In genomic region chr1:230268371-230269170, GRCh38 we compare ENCODE assay signal across 8 cellular contexts.
DNase-seq lines count a peak whose midpoint lies in the region; ATAC-seq, FAIRE-seq and TF ChIP-seq lines count a peak whose summit lies in the region.

No MANE protein-coding gene starts in this region.

- in situ Hi-C loops in K562 (cut with MboI): no loop called here

- H3K4me3 ChIP-seq in CD8-positive, alpha-beta T cell (ENCODE audit: low read depth, low read length): no peak overlapping the region
- H3K4me3 ChIP-seq in HEK293 (ENCODE audit: low read depth, low read length): no peak overlapping the region
- no peak overlapping the region for H3K4me3 ChIP-seq in K562
- H3K4me3 ChIP-seq in suprapubic skin: no peak overlapping the region

- H3K27me3 Mint-ChIP-seq in CD8-positive, alpha-beta T cell (ENCODE audit: low read depth): no peaks in the 10 kb centered on the region

- H3K79me2 ChIP-seq in K562 (ENCODE audit: control insufficient read depth, insufficient read depth, low read length): no peaks in the 10 kb centered on the region

- no peak overlapping the region for H3K4me3 Mint-ChIP-seq in CD8-positive, alpha-beta T cell

- H3K36me3 Mint-ChIP-seq in CD8-positive, alpha-beta T cell: peaks cover 43% of the 10 kb centered on the region

- H3K4me1 Mint-ChIP-seq in CD8-positive, alpha-beta T cell (ENCODE audit: low read depth): peaks cover 41% of the 10 kb centered on the region

- no TSS peak for BruUV-seq in K562 (replicated peaks; lab: Mats Ljungman, UMichigan)

- TF ChIP-seq CTCF in CD8-positive, alpha-beta T cell (IDR thresholded peaks at IDR 0.05): no peak
- TF ChIP-seq CTCF in HEK293 (tag by site-specific recombination; IDR thresholded peaks at IDR 0.05) (peak; percentile 88), K562 (IDR thresholded peaks at IDR 0.05 in 2 of 3, conservative IDR thresholded peaks at IDR 0.05 in 1 of 3; ENCODE audit: insufficient read depth in 2 of 3, low read depth in 1 of 3, low read length in 3 of 3) (peak; percentile 64 to 82 (median 76)), suprapubic skin (IDR thresholded peaks at IDR 0.05) (peak; percentile 12 to 32)

- POLR2A ChIA-PET in CD8-positive, alpha-beta T cell (lab: Charles Lee): interaction anchor here (1.0 kb wide), 1 partner anchor 13 kb away, joined by 3 read pairs; no protein-coding TSS in a partner anchor
- POLR2A ChIA-PET in HEK293 (lab: Yijun Ruan, JAX) (no interaction called here), K562 (lab: Yijun Ruan, JAX) (interaction anchor here (0.5 to 0.6 kb wide), 3 partner anchors 8 to 839 kb away, joined by 3 read pairs; no protein-coding TSS in a partner anchor)

- peak overlapping the region in 1 of 2 experiments; percentile 10; a peak in 1 of 4 replicates for H3K9ac ChIP-seq in K562 (ENCODE audit: insufficient read depth in 1 of 2, low read depth in 2 of 2, low read length in 2 of 2)

- TF ChIP-seq POLR2A in K562 (conservative IDR thresholded peaks at IDR 0.05) (no peak), suprapubic skin (IDR thresholded peaks at IDR 0.05) (no peak)

- peaks cover 27% of the 10 kb centered on the region for H3K4me1 ChIP-seq in CD8-positive, alpha-beta T cell (ENCODE audit: insufficient read depth, low read length)
- H3K4me1 ChIP-seq in HEK293 (ENCODE audit: control insufficient read depth, insufficient read depth, low read length) (peaks cover 12% of the 10 kb centered on the region), K562 (replicated peaks in 1 of 2; ENCODE audit: control insufficient read depth in 2 of 2, insufficient read depth in 2 of 2, low read length in 2 of 2) (peaks cover 9 to 14% of the 10 kb centered on the region in 2 experiments), suprapubic skin (peaks cover 8% of the 10 kb centered on the region)

- ATAC-seq in CD8-positive, alpha-beta T cell: no peak
- ATAC-seq in K562 (peak; percentile 89), HG02610 (IDR thresholded peaks at IDR 0.05; ENCODE audit: unreplicated experiment) (no peak), GM21717 (IDR thresholded peaks at IDR 0.05; ENCODE audit: unreplicated experiment) (no peak)

- H3K9me3 ChIP-seq in CD8-positive, alpha-beta T cell (ENCODE audit: low read length): no peaks in the 10 kb centered on the region
- no peaks in the 10 kb centered on the region for H3K9me3 ChIP-seq in HEK293 (ENCODE audit: control insufficient read depth, insufficient read depth, low read depth, low read length)
- H3K9me3 ChIP-seq in K562 (replicated peaks; ENCODE audit: control insufficient read depth, insufficient read depth, low read depth, low read length): no peaks in the 10 kb centered on the region
- no peaks in the 10 kb centered on the region for H3K9me3 ChIP-seq in suprapubic skin

- CTCF ChIA-PET in CD8-positive, alpha-beta T cell (lab: Charles Lee): interaction anchor here (0.6 to 1.5 kb wide), 2 partner anchors 20 to 58 kb away, joined by 3 to 4 read pairs; no protein-coding TSS in a partner anchor
- CTCF ChIA-PET in HEK293 (lab: Yijun Ruan, JAX): interaction anchor here (0.6 to 1.6 kb wide), 6 partner anchors 10 to 102 kb away, joined by 3 to 4 read pairs (median 3); no protein-coding TSS in a partner anchor
- CTCF ChIA-PET in K562 (lab: Yijun Ruan, JAX; ENCODE audit: low intra/inter-chr PET ratio): interaction anchor here (0.6 to 1.1 kb wide), 3 partner anchors 543 to 558 kb away, joined by 3 to 4 read pairs (median 3); no protein-coding TSS in a partner anchor

- peak; percentile 82 for FAIRE-seq in K562 (lab: Jason Lieb, UNC)
- FAIRE-seq in islet of Langerhans (lab: Jason Lieb, UNC): peak; percentile 49

- no peaks in the 10 kb centered on the region for H3K9me1 ChIP-seq in K562 (ENCODE audit: control insufficient read depth, insufficient read depth, low read length)

- H3K27ac ChIP-seq in CD8-positive, alpha-beta T cell (ENCODE audit: low read depth, low read length): no peak overlapping the region
- H3K27ac ChIP-seq in HEK293 (ENCODE audit: extremely low read depth, low read depth, low read length) (no peak overlapping the region), K562 (ENCODE audit: extremely low read depth, low read depth, low read length) (no peak overlapping the region; the same call in 2 of the 3 replicates), suprapubic skin (no peak overlapping the region)

- WGBS in K562 (ENCODE audit: insufficient coverage, low coverage, missing lambda C conversion rate): 67% methylated on average over 18 of the region's 19 CpGs
- WGBS in suprapubic skin: 75% methylated on average over 10 of the region's 19 CpGs

- H3K36me3 ChIP-seq in CD8-positive, alpha-beta T cell (ENCODE audit: insufficient read depth, low read length): peaks cover 15% of the 10 kb centered on the region
- H3K36me3 ChIP-seq in HEK293 (ENCODE audit: control insufficient read depth in 2 of 2, insufficient read depth in 1 of 2, low read length in 2 of 2): peaks cover 0 to 25% of the 10 kb centered on the region in 2 experiments; a peak in 1 of 3 replicates
- H3K36me3 ChIP-seq in K562 (ENCODE audit: control insufficient read depth, insufficient read depth, low read length): peaks cover 75% of the 10 kb centered on the region; the same call in 2 of the 3 replicates
- peaks cover 61% of the 10 kb centered on the region for H3K36me3 ChIP-seq in suprapubic skin

- DNase-seq in CD8-positive, alpha-beta T cell: no peak
- DNase-seq in NCI-H524 treated with DMSO at 0.1 percent for 48 hours (lab: John Stamatoyannopoulos, UW): peak; percentile 15
- DNase-seq in K562 (ENCODE audit: extremely low read depth in 1 of 4, low spot score in 3 of 4): peak; percentile 49 to 80 (median 58)
- DNase-seq in suprapubic skin (ENCODE audit: low spot score in 2 of 2): peak in 1 of 2 donors; percentile 50

- peak overlapping the region; percentile 55 for H3K27ac Mint-ChIP-seq in CD8-positive, alpha-beta T cell

- no peak overlapping the region for H3K4me2 ChIP-seq in K562 (ENCODE audit: insufficient read depth, low read length)

- no peaks in the 10 kb centered on the region for H3K9me3 Mint-ChIP-seq in CD8-positive, alpha-beta T cell

- no peaks in the 10 kb centered on the region; the same call in 1 of the 2 replicates for H4K20me1 ChIP-seq in K562 (replicated peaks; ENCODE audit: control insufficient read depth, insufficient read depth, low read length)

- no peaks in the 10 kb centered on the region for H3K27me3 ChIP-seq in CD8-positive, alpha-beta T cell (ENCODE audit: insufficient read depth, low read length)
- no peaks in the 10 kb centered on the region for H3K27me3 ChIP-seq in K562 (ENCODE audit: control insufficient read depth in 2 of 2, insufficient read depth in 2 of 2, low read length in 2 of 2)
- H3K27me3 ChIP-seq in suprapubic skin: no peaks in the 10 kb centered on the region

- H2AFZ ChIP-seq in K562 (ENCODE audit: low read depth, low read length): peak overlapping the region; percentile 7; the same call in 1 of the 2 replicates

- peak; percentile 68 to 70 for TF ChIP-seq RAD21 in K562 (CRISPR knock-in tag; conservative IDR thresholded peaks at IDR 0.05 in 1 of 2, IDR thresholded peaks at IDR 0.05 in 1 of 2)

- intact Hi-C loops in CD8-positive, alpha-beta T cell (cut with DNase I, micrococcal nuclease): no loop called here
- intact Hi-C loops in K562 (cut with micrococcal nuclease): no loop called here

- TF ChIP-seq EP300 in K562 (IDR thresholded peaks at IDR 0.05; ENCODE audit: low read length): no peak
- TF ChIP-seq EP300 in suprapubic skin (IDR thresholded peaks at IDR 0.05): no peak

TF ChIP-seq in HEK293, 187 proteins besides CTCF, POLR2A, EP300 and RAD21 (continues in another document):
- TF ChIP-seq ZIC2 (tag by site-specific recombination; IDR thresholded peaks at IDR 0.05) (peak; percentile 66; the same call in 1 of the 2 replicates), TRIM28 (IDR thresholded peaks at IDR 0.05; ENCODE audit: borderline replicate concordance, low read length) (peak; percentile 95; the same call in 1 of the 2 replicates)

TF ChIP-seq in K562, 482 proteins besides CTCF, POLR2A, EP300 and RAD21 (continues in another document):
- TF ChIP-seq, protein P1, sequence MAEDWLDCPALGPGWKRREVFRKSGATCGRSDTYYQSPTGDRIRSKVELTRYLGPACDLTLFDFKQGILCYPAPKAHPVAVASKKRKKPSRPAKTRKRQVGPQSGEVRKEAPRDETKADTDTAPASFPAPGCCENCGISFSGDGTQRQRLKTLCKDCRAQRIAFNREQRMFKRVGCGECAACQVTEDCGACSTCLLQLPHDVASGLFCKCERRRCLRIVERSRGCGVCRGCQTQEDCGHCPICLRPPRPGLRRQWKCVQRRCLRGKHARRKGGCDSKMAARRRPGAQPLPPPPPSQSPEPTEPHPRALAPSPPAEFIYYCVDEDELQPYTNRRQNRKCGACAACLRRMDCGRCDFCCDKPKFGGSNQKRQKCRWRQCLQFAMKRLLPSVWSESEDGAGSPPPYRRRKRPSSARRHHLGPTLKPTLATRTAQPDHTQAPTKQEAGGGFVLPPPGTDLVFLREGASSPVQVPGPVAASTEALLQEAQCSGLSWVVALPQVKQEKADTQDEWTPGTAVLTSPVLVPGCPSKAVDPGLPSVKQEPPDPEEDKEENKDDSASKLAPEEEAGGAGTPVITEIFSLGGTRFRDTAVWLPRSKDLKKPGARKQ (CRISPR knock-in tag; IDR thresholded peaks at IDR 0.05): no peak
- TF ChIP-seq ZBTB33 (CRISPR knock-in tag; IDR thresholded peaks at IDR 0.05) (peak; percentile 99), NELFE (IDR thresholded peaks at IDR 0.05; ENCODE audit: insufficient read depth, insufficient read length) (no peak), ZNF764 (CRISPR knock-in tag; IDR thresholded peaks at IDR 0.05; ENCODE audit: low read depth) (no peak), ZBED1 (IDR thresholded peaks at IDR 0.05) (no peak), NR1H2 (CRISPR knock-in tag; IDR thresholded peaks at IDR 0.05) (no peak)

Comparison
In these comparisons a context has a peak if more than half of its experiments do, and no peak if none do; other contexts are left out.
1. DNase-seq: peak in NCI-H524 treated with DMSO at 0.1 percent for 48 hours (single experiment) and K562 (4 of 4); none in CD8-positive, alpha-beta T cell (0 of 7).